ENCODE assay signal across 16 cellular contexts in the genomic region with DNA sequence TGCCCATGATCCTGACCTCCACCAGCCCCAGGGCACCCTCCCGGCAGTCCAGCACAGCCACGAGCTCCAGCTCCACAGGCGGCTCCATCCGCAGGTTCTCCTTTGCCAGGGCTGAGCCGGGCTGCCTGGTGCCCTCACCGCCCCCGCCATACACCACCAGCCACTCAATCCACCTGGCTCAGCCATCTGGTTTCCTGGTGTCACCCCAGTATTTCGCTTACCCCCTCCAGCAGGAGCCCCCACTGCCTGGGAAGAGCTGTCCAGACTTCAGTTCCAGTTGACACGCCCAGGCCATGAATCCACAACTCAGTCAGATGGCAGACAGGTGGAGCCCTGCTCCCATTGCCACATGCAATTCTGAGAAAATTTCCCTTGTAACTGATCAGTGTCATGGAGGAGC. TPM values are rescaled to one million over a fixed set of nuclear protein-coding genes. Genes with fewer than 3 reads are reported as not detected.
DNase-seq lines count a peak whose midpoint lies in the region; ATAC-seq and TF ChIP-seq lines count a peak whose summit lies in the region.
"Had no signal": no experiment of that assay in that cellular context is flagged by ENCODE, and none has a peak within 500 bp of the region (broad histone marks: within the 10 kb centered on the region; RNA-seq: fewer than 3 reads in every experiment).

No MANE protein-coding gene starts in this region.

- intact Hi-C loops in activated T-helper 2 cell treated with anti-CD3 and anti-CD28 coated beads, Interferon-gamma antibody, Interleukin-2, Interleukin-4, amounts not matched to agents 10 μg/mL and 5 μg/mL and 100 μg/mL, durations not matched to agents 14 hours and 24 hours and 36 hours (cut with micrococcal nuclease), result no loop called here

- H3K9me3 Mint-ChIP-seq in activated T-helper 2 cell treated with anti-CD3 and anti-CD28 coated beads, Interferon-gamma antibody, Interleukin-2, Interleukin-4, amounts not matched to agents 10 μg/mL and 5 μg/mL and 100 μg/mL, durations not matched to agents 14 hours and 24 hours and 36 hours, result no peaks in the 10 kb centered on the region
- no peaks in the 10 kb centered on the region for H3K9me3 Mint-ChIP-seq in activated CD4-positive, alpha-beta memory T cell treated with anti-CD3 and anti-CD28 coated beads, Interleukin-2, amount 10 ng/mL, durations not matched to agents 7 days and 5 days
- H3K9me3 Mint-ChIP-seq: effector memory CD8-positive, alpha-beta T cell had no signal

- ATAC-seq in HG02588 (IDR thresholded peaks at IDR 0.05; ENCODE audit: unreplicated experiment), result no peak
- ATAC-seq: effector memory CD8-positive, alpha-beta T cell; left ventricle myocardium superior had no signal

- H3K27me3 Mint-ChIP-seq in activated T-helper 2 cell treated with anti-CD3 and anti-CD28 coated beads, Interferon-gamma antibody, Interleukin-2, Interleukin-4, amounts not matched to agents 10 μg/mL and 5 μg/mL and 100 μg/mL, durations not matched to agents 14 hours and 24 hours and 36 hours (ENCODE audit: low read depth), result peaks cover 56% of the 10 kb centered on the region
- peaks cover 53% of the 10 kb centered on the region for H3K27me3 Mint-ChIP-seq in activated CD4-positive, alpha-beta memory T cell treated with anti-CD3 and anti-CD28 coated beads, Interleukin-2, amount 10 ng/mL, durations not matched to agents 7 days and 5 days

- peak; percentile 14 for DNase-seq in DMS53 treated with DMSO at 0.1 percent for 48 hours (lab: John Stamatoyannopoulos, UW; ENCODE audit: unreplicated experiment)
- DNase-seq in HK-2 (ENCODE audit: unreplicated experiment), result peak; percentile 16
- no peak for DNase-seq in WERI-Rb-1
- DNase-seq in left kidney (ENCODE audit: low read depth, low spot score), result peak; percentile 81
- no peak for DNase-seq in effector CD8-positive, alpha-beta T cell (lab: John Stamatoyannopoulos, UW)
- no peak for DNase-seq in activated T-helper 2 cell treated with anti-CD3 and anti-CD28 coated beads, Interferon-gamma antibody, Interleukin-2, Interleukin-4, amounts not matched to agents 10 μg/mL and 5 μg/mL and 100 μg/mL, durations not matched to agents 14 hours and 24 hours and 36 hours (ENCODE audit: low spot score)
- no peak for DNase-seq in activated CD4-positive, alpha-beta memory T cell treated with anti-CD3 and anti-CD28 coated beads, Interleukin-2, amount 10 ng/mL, durations not matched to agents 7 days and 5 days
- DNase-seq: activated CD4-positive, alpha-beta T cell treated with anti-CD3 and anti-CD28 coated beads for 4 hours; CD4-positive, alpha-beta memory T cell; effector memory CD8-positive, alpha-beta T cell; left ventricle myocardium superior; NCI-H2227 treated with DMSO at 0.1 percent for 48 hours; spleen; T-helper 1 cell had no signal

- H3K36me3 Mint-ChIP-seq in activated T-helper 2 cell treated with anti-CD3 and anti-CD28 coated beads, Interferon-gamma antibody, Interleukin-2, Interleukin-4, amounts not matched to agents 10 μg/mL and 5 μg/mL and 100 μg/mL, durations not matched to agents 14 hours and 24 hours and 36 hours (ENCODE audit: low read depth), result peaks cover 6% of the 10 kb centered on the region
- no peaks in the 10 kb centered on the region for H3K36me3 Mint-ChIP-seq in activated CD4-positive, alpha-beta memory T cell treated with anti-CD3 and anti-CD28 coated beads, Interleukin-2, amount 10 ng/mL, durations not matched to agents 7 days and 5 days (ENCODE audit: low read depth)

- H3K27me3 ChIP-seq in WERI-Rb-1 (ENCODE audit: insufficient read depth, low read depth, severe bottlenecking), result peaks cover 13% of the 10 kb centered on the region

- H3K9me3 ChIP-seq in WERI-Rb-1 (ENCODE audit: severe bottlenecking), result no peaks in the 10 kb centered on the region
- H3K9me3 ChIP-seq: spleen had no signal

- H3K27ac ChIP-seq in WERI-Rb-1, result no peak overlapping the region
- H3K27ac ChIP-seq: spleen had no signal

- CTCF ChIA-PET in activated CD4-positive, alpha-beta memory T cell treated with anti-CD3 and anti-CD28 coated beads, Interleukin-2, amount 10 ng/mL, durations not matched to agents 7 days and 5 days (lab: Charles Lee), result no interaction called here

- H3K4me1 Mint-ChIP-seq in activated T-helper 2 cell treated with anti-CD3 and anti-CD28 coated beads, Interferon-gamma antibody, Interleukin-2, Interleukin-4, amounts not matched to agents 10 μg/mL and 5 μg/mL and 100 μg/mL, durations not matched to agents 14 hours and 24 hours and 36 hours (ENCODE audit: low read depth), result peaks cover 15% of the 10 kb centered on the region
- H3K4me1 Mint-ChIP-seq in activated CD4-positive, alpha-beta memory T cell treated with anti-CD3 and anti-CD28 coated beads, Interleukin-2, amount 10 ng/mL, durations not matched to agents 7 days and 5 days, result peaks cover 21% of the 10 kb centered on the region

- no peak overlapping the region for H3K4me3 ChIP-seq in WERI-Rb-1 (ENCODE audit: low read depth, low read length)
- H3K4me3 ChIP-seq: spleen had no signal

- peak; percentile 36; the same call in 1 of the 2 replicates for TF ChIP-seq CTCF in WERI-Rb-1 (IDR thresholded peaks at IDR 0.05; ENCODE audit: low read depth, low read length)

- POLR2A ChIA-PET in activated CD4-positive, alpha-beta memory T cell treated with anti-CD3 and anti-CD28 coated beads, Interleukin-2, amount 10 ng/mL, durations not matched to agents 7 days and 5 days (lab: Charles Lee), result no interaction called here

- H3K27ac Mint-ChIP-seq in activated T-helper 2 cell treated with anti-CD3 and anti-CD28 coated beads, Interferon-gamma antibody, Interleukin-2, Interleukin-4, amounts not matched to agents 10 μg/mL and 5 μg/mL and 100 μg/mL, durations not matched to agents 14 hours and 24 hours and 36 hours, result no peak overlapping the region
- H3K27ac Mint-ChIP-seq in activated CD4-positive, alpha-beta memory T cell treated with anti-CD3 and anti-CD28 coated beads, Interleukin-2, amount 10 ng/mL, durations not matched to agents 7 days and 5 days, result no peak overlapping the region
- H3K27ac Mint-ChIP-seq: effector memory CD8-positive, alpha-beta T cell had no signal

- no peaks in the 10 kb centered on the region for H3K36me3 ChIP-seq in WERI-Rb-1

- no peak overlapping the region for H3K4me3 Mint-ChIP-seq in activated T-helper 2 cell treated with anti-CD3 and anti-CD28 coated beads, Interferon-gamma antibody, Interleukin-2, Interleukin-4, amounts not matched to agents 10 μg/mL and 5 μg/mL and 100 μg/mL, durations not matched to agents 14 hours and 24 hours and 36 hours (ENCODE audit: low read depth)
- no peak overlapping the region for H3K4me3 Mint-ChIP-seq in activated CD4-positive, alpha-beta memory T cell treated with anti-CD3 and anti-CD28 coated beads, Interleukin-2, amount 10 ng/mL, durations not matched to agents 7 days and 5 days
- H3K4me3 Mint-ChIP-seq: effector memory CD8-positive, alpha-beta T cell had no signal

RNA-seq across cellular contexts. Expression of gene SHISA3, which starts 3.9 kb away (rescaled TPM):
- 0.80 and 1.2 TPM in 2 replicates for total RNA-seq in activated T-helper 2 cell treated with anti-CD3 and anti-CD28 coated beads, Interferon-gamma antibody, Interleukin-2, Interleukin-4, amounts not matched to agents 10 μg/mL and 5 μg/mL and 100 μg/mL, durations not matched to agents 14 hours and 24 hours and 36 hours
- total RNA-seq in activated CD4-positive, alpha-beta memory T cell treated with anti-CD3 and anti-CD28 coated beads, Interleukin-2, amount 10 ng/mL, durations not matched to agents 7 days and 5 days, result under 1 TPM; 0.58 to 0.60 TPM
- total RNA-seq: CD4-positive, alpha-beta memory T cell; temporal lobe had no signal

Comparison
In these comparisons a context has a peak if more than half of its experiments do, and no peak if none do; other contexts are left out.
1. DNase-seq: peak in DMS53 treated with DMSO at 0.1 percent for 48 hours (single experiment), HK-2 (single experiment) and left kidney (single experiment); none in WERI-Rb-1 (single experiment), effector CD8-positive, alpha-beta T cell (single experiment), activated T-helper 2 cell treated with anti-CD3 and anti-CD28 coated beads, Interferon-gamma antibody, Interleukin-2, Interleukin-4, amounts not matched to agents 10 μg/mL and 5 μg/mL and 100 μg/mL, durations not matched to agents 14 hours and 24 hours and 36 hours (single experiment) and activated CD4-positive, alpha-beta memory T cell treated with anti-CD3 and anti-CD28 coated beads, Interleukin-2, amount 10 ng/mL, durations not matched to agents 7 days and 5 days (single experiment).